ENCODE assay signal across 9 cellular contexts in genomic region chr12:120536064-120536791, GRCh38. TPM values are rescaled to one million over a fixed set of nuclear protein-coding genes. Genes with fewer than 3 reads are reported as not detected.
A peak's percentile ranks its signal among the peaks of the same experiment; 100 is the strongest.
DNase-seq lines count a peak whose midpoint lies in the region; ATAC-seq, FAIRE-seq and TF ChIP-seq lines count a peak whose summit lies in the region.
"Had no signal": no experiment of that assay in that cellular context is flagged by ENCODE, and none has a peak within 500 bp of the region (broad histone marks: within the 10 kb centered on the region; RNA-seq: fewer than 3 reads in every experiment).

No MANE protein-coding gene starts in this region.

- in situ Hi-C loops in gastrocnemius medialis (cut with MboI; ENCODE audit: low sequenced_read_pairs in 4 of 4), result no loop called here

- H3K9me3 Mint-ChIP-seq in T-helper 2 cell treated with Interferon-gamma antibody and Interleukin-4, amounts not matched to agents 5 μg/mL and 100 μg/mL, for 36 hours, result no peaks in the 10 kb centered on the region

- DNase-seq in GM10266 (ENCODE audit: extremely low spot score) (peak; percentile 51), gastrocnemius medialis (no peak), inferior parietal cortex (ENCODE audit: extremely low spot score) (no peak), GDM1 (lab: John Stamatoyannopoulos, UW) (no peak), HTR-8/SVneo (ENCODE audit: insufficient read length, low spot score) (no peak)
- no peak for DNase-seq in T-helper 2 cell treated with Interferon-gamma antibody and Interleukin-4, amounts not matched to agents 5 μg/mL and 100 μg/mL, for 36 hours (ENCODE audit: low spot score)
- DNase-seq: islet precursor cell had no signal

- H3K4me1 ChIP-seq in esophagus (ENCODE audit: control insufficient read depth in 2 of 2, insufficient read depth in 2 of 2, low read length in 1 of 2) (peaks cover 3 to 5% of the 10 kb centered on the region in 2 donors), gastrocnemius medialis (peaks cover 56 to 58% of the 10 kb centered on the region in 2 donors)

- ATAC-seq in gastrocnemius medialis, result no peak
- no peak for ATAC-seq in GM19452 (IDR thresholded peaks at IDR 0.05; ENCODE audit: unreplicated experiment)

- H3K36me3 Mint-ChIP-seq in T-helper 2 cell treated with Interferon-gamma antibody and Interleukin-4, amounts not matched to agents 5 μg/mL and 100 μg/mL, for 36 hours (ENCODE audit: low read depth), result peaks cover 38% of the 10 kb centered on the region

- peak overlapping the region; percentile 94 for H3K4me3 Mint-ChIP-seq in T-helper 2 cell treated with Interferon-gamma antibody and Interleukin-4, amounts not matched to agents 5 μg/mL and 100 μg/mL, for 36 hours

- 41 to 46% methylated on average over 13 of the region's 13 CpGs for WGBS in esophagus, 2 donors

- intact Hi-C loops in gastrocnemius medialis (cut with DNase I; ENCODE audit: low total_unique reads), result loop anchor here (5.0 to 10.0 kb wide), 2 partner anchors 46 to 869 kb away; partner anchors contain the start of genes POP5 and RNF34

- H3K4me3 ChIP-seq in esophagus (ENCODE audit: low read depth in 1 of 2, low read length in 2 of 2) (peak overlapping the region; percentile 22 to 89), gastrocnemius medialis (peak overlapping the region; percentile 68 to 89 (median 83))

- peak overlapping the region; percentile 72 for H3K27ac Mint-ChIP-seq in T-helper 2 cell treated with Interferon-gamma antibody and Interleukin-4, amounts not matched to agents 5 μg/mL and 100 μg/mL, for 36 hours

- TF ChIP-seq POLR2A in gastrocnemius medialis (IDR thresholded peaks at IDR 0.05), result no peak

- TF ChIP-seq CTCF in GM10266 (IDR thresholded peaks at IDR 0.05; ENCODE audit: control insufficient read depth, insufficient read depth, low read depth, missing control alignments) (no peak), gastrocnemius medialis (IDR thresholded peaks at IDR 0.05 in 4 of 5, conservative IDR thresholded peaks at IDR 0.05 in 1 of 5) (no peak)

- H3K9me3 ChIP-seq in esophagus (ENCODE audit: control insufficient read depth in 2 of 2, insufficient read depth in 1 of 2, low read depth in 1 of 2, low read length in 1 of 2) (no peaks in the 10 kb centered on the region), gastrocnemius medialis (no peaks in the 10 kb centered on the region)

- H3K27me3 ChIP-seq in esophagus (ENCODE audit: control insufficient read depth in 1 of 2, insufficient read depth in 2 of 2, low read length in 2 of 2) (no peaks in the 10 kb centered on the region), gastrocnemius medialis (no peaks in the 10 kb centered on the region)

- no peak for FAIRE-seq in HTR-8/SVneo (lab: Jason Lieb, UNC)

- H3K27ac ChIP-seq in esophagus (ENCODE audit: low read depth in 2 of 2, low read length in 1 of 2) (peak overlapping the region in 1 of 2 donors; percentile 45), gastrocnemius medialis (peak overlapping the region; percentile 92 to 99 (median 97))

- H3K27me3 Mint-ChIP-seq in T-helper 2 cell treated with Interferon-gamma antibody and Interleukin-4, amounts not matched to agents 5 μg/mL and 100 μg/mL, for 36 hours (ENCODE audit: low read depth), result no peaks in the 10 kb centered on the region

- peaks cover 51% of the 10 kb centered on the region for H3K4me1 Mint-ChIP-seq in T-helper 2 cell treated with Interferon-gamma antibody and Interleukin-4, amounts not matched to agents 5 μg/mL and 100 μg/mL, for 36 hours (ENCODE audit: low read depth)

- H3K36me3 ChIP-seq in esophagus (ENCODE audit: control insufficient read depth in 2 of 2, insufficient read depth in 2 of 2, low read length in 1 of 2), result no peaks in the 10 kb centered on the region
- no peaks in the 10 kb centered on the region for H3K36me3 ChIP-seq in gastrocnemius medialis

RNA-seq across cellular contexts. Expression of gene RNF10, which starts 2.1 kb away (rescaled TPM):
- 100 to 1,000 TPM; 110 to 288 TPM for polyA plus RNA-seq in esophagus
- total RNA-seq in gastrocnemius medialis, result 100 to 1,000 TPM; 152 to 282 (median 247) TPM

RNA-seq across cellular contexts. Expression of gene COQ5, which starts 7.3 kb away (rescaled TPM):
- 10 to 100 TPM; 18.6 to 19.5 TPM for polyA plus RNA-seq in esophagus
- total RNA-seq in gastrocnemius medialis, result 10 to 100 TPM; 34.5 to 47.3 (median 39.2) TPM

RNA-seq across cellular contexts. Expression of gene DYNLL1, which starts 40.3 kb away (rescaled TPM):
- 1,000 to 10,000 TPM; 1,023 to 1,071 TPM for polyA plus RNA-seq in esophagus
- 10 to 100 TPM; 16.7 to 45.0 (median 32.6) TPM for total RNA-seq in gastrocnemius medialis

RNA-seq across cellular contexts. Expression of gene POP5, which starts 45.0 kb away (rescaled TPM):
- 10 to 100 TPM; 35.8 to 38.8 TPM for polyA plus RNA-seq in esophagus
- 10 to 100 TPM; 12.2 to 23.3 (median 15.2) TPM for total RNA-seq in gastrocnemius medialis
